In the genomic region with DNA sequence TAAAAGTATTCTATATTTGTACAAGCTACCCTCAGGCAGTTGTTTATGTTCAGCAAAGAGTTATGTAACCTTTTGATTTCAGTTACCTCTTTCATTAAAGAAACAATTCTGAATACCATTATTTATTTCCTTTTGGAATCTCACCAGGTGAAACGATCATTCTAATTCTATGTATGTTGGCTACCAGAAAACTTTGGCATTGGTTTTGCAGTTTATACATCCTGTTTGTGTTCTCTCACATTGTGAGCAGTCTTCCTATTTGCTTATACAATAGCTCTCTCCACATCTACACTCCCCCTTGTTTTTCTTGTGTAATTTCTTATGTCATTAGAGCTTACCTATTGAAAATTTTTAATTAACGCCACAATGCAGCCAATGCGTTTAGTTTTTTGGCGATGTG, we compare ENCODE assay signal across 22 cellular contexts.
DNase-seq lines count a peak whose midpoint lies in the region; ATAC-seq, FAIRE-seq and TF ChIP-seq lines count a peak whose summit lies in the region.
"Had no signal": no experiment of that assay in that cellular context is flagged by ENCODE, and none has a peak within 500 bp of the region (broad histone marks: within the 10 kb centered on the region; RNA-seq: fewer than 3 reads in every experiment).

No MANE protein-coding gene starts in this region.

- H3K9me1 ChIP-seq in endothelial cell of umbilical vein (replicated peaks; ENCODE audit: control insufficient read depth, extremely low read depth, insufficient read depth, low read length), result no peaks in the 10 kb centered on the region

- POLR2A ChIA-PET in endothelial cell of umbilical vein (lab: Charles Lee), result no interaction called here

- 68 to 82% methylated on average over 4 of the region's 4 CpGs for WGBS in pancreas, 2 donors

- H4K20me1 ChIP-seq in endothelial cell of umbilical vein (replicated peaks; ENCODE audit: control insufficient read depth, extremely low read depth, insufficient read depth, low read length), result no peaks in the 10 kb centered on the region

- H3K9ac ChIP-seq in endothelial cell of umbilical vein (replicated peaks; ENCODE audit: extremely low read depth, insufficient read depth, low read length), result no peak overlapping the region
- H3K9ac ChIP-seq: GM23248, SK-N-SH had no signal

- no peak overlapping the region for H2AFZ ChIP-seq in endothelial cell of umbilical vein (ENCODE audit: low read depth, low read length)
- H2AFZ ChIP-seq: GM23248 had no signal

- DNase-seq in DMS153 (lab: John Stamatoyannopoulos, UW) (peak; percentile 52), NCI-H1930 (lab: John Stamatoyannopoulos, UW) (peak; percentile 68 to 70), NCI-H748 treated with DMSO at 0.1 percent for 48 hours (lab: John Stamatoyannopoulos, UW) (peak; percentile 82), endothelial cell of umbilical vein (ENCODE audit: low read depth, low spot score) (peak; percentile 53), iPS-NIHi11 (ENCODE audit: low spot score) (no peak), pancreas (no peak), NCI-H1436 treated with DMSO at 0.1 percent for 48 hours (lab: John Stamatoyannopoulos, UW) (no peak)
- DNase-seq in stimulated activated CD4-positive, alpha-beta T cell treated with anti-CD3 and anti-CD28 coated beads, Interleukin-1b, Interleukin-23, amount 100 ng/mL, for 48 hours, result no peak
- DNase-seq: Calu3; CD4-positive, alpha-beta T cell; GM23248; NCI-H187; NCI-H2227 treated with DMSO at 0.1 percent for 48 hours; NCI-H524 treated with DMSO at 0.1 percent for 48 hours; SK-N-SH; T-cell had no signal

- dilution Hi-C loops in endothelial cell of umbilical vein (cut with MboI; ENCODE audit: extremely low pct_ligation_motif_present, low sequenced_read_pairs), result no loop called here

- no peaks in the 10 kb centered on the region for H3K79me2 ChIP-seq in endothelial cell of umbilical vein (ENCODE audit: control insufficient read depth, insufficient read depth, low read length)

- FAIRE-seq in endothelial cell of umbilical vein (lab: Jason Lieb, UNC) (peak; percentile 47), pancreas (lab: Jason Lieb, UNC) (no peak)
- FAIRE-seq: A549, GM12891, GM19239, HTR-8/SVneo, RCC 7860 had no signal

- ATAC-seq in pancreas, result no peak
- ATAC-seq: A549, T-cell had no signal

- CTCF ChIA-PET in endothelial cell of umbilical vein (lab: Charles Lee), result interaction anchor here (1.1 to 2.2 kb wide), 4 partner anchors 9 to 159 kb away, joined by 3 to 10 read pairs (median 4); no protein-coding TSS in a partner anchor

- peaks cover 11% of the 10 kb centered on the region for H3K4me1 ChIP-seq in endothelial cell of umbilical vein (ENCODE audit: control insufficient read depth, extremely low read depth, insufficient read depth, low read length)
- no peaks in the 10 kb centered on the region for H3K4me1 ChIP-seq in pancreas
- H3K4me1 ChIP-seq: A549 had no signal

- no peak for TF ChIP-seq CTCF in endothelial cell of umbilical vein (IDR thresholded peaks at IDR 0.05; ENCODE audit: extremely low read depth in 1 of 2, insufficient read depth in 1 of 2, low read depth in 1 of 2, low read length in 2 of 2)
- TF ChIP-seq CTCF in pancreas (IDR thresholded peaks at IDR 0.05), result no peak

- H3K4me2 ChIP-seq in endothelial cell of umbilical vein (ENCODE audit: insufficient read depth, low read length), result no peak overlapping the region
- H3K4me2 ChIP-seq: A549, SK-N-SH had no signal

- no peak for TF ChIP-seq POLR2A in endothelial cell of umbilical vein (IDR thresholded peaks at IDR 0.05; ENCODE audit: low read depth, low read length)

- H3K27me3 ChIP-seq in endothelial cell of umbilical vein (ENCODE audit: control insufficient read depth in 2 of 2, insufficient read depth in 2 of 2, low read length in 2 of 2) (no peaks in the 10 kb centered on the region), pancreas (peaks cover 0 to 3% (median 0%) of the 10 kb centered on the region in 4 donors)

- H3K9me3 ChIP-seq in endothelial cell of umbilical vein (replicated peaks; ENCODE audit: control insufficient read depth, insufficient read depth, low read length) (no peaks in the 10 kb centered on the region), pancreas (peaks cover 0 to 3% (median 0%) of the 10 kb centered on the region in 4 donors)
- H3K9me3 ChIP-seq: A549, HAP-1, SK-N-SH had no signal

- H3K36me3 ChIP-seq in endothelial cell of umbilical vein (ENCODE audit: control insufficient read depth in 2 of 2, extremely low read depth in 1 of 2, insufficient read depth in 2 of 2, low read length in 2 of 2) (no peaks in the 10 kb centered on the region), pancreas (no peaks in the 10 kb centered on the region)
- H3K36me3 ChIP-seq: HAP-1 had no signal

- BruUV-seq in endothelial cell of umbilical vein (replicated peaks; lab: Mats Ljungman, UMichigan), result no TSS peak

- no peak overlapping the region for H3K4me3 ChIP-seq in endothelial cell of umbilical vein (replicated peaks in 1 of 3; ENCODE audit: insufficient read depth in 1 of 3, low read depth in 1 of 3, low read length in 3 of 3)
- no peak overlapping the region for H3K4me3 ChIP-seq in pancreas
- H3K4me3 ChIP-seq: A549, GM23248, HAP-1 had no signal

- H3K27ac ChIP-seq in endothelial cell of umbilical vein (ENCODE audit: insufficient read depth, low read depth, low read length) (no peak overlapping the region), pancreas (no peak overlapping the region)
- H3K27ac ChIP-seq: A549, GM23248 had no signal

- intact Hi-C loops in endothelial cell of umbilical vein (cut with micrococcal nuclease), result no loop called here
- intact Hi-C loops in pancreas (cut with DNase I), result no loop called here

TF ChIP-seq in endothelial cell of umbilical vein, 7 proteins besides CTCF, POLR2A, EP300 and RAD21:
- TF ChIP-seq MYC (IDR thresholded peaks at IDR 0.05; ENCODE audit: low read depth, low read length), result no peak
- no peak for TF ChIP-seq EZH2 (IDR thresholded peaks at IDR 0.05; ENCODE audit: borderline replicate concordance, low read depth, low read length, severe bottlenecking)
- TF ChIP-seq, protein P1, sequence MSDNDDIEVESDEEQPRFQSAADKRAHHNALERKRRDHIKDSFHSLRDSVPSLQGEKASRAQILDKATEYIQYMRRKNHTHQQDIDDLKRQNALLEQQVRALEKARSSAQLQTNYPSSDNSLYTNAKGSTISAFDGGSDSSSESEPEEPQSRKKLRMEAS (IDR thresholded peaks at IDR 0.05; ENCODE audit: insufficient read depth, insufficient read length), result no peak
- TF ChIP-seq GATA2 (IDR thresholded peaks at IDR 0.05; ENCODE audit: insufficient read depth, insufficient read length, low read depth, low read length), result no peak
- TF ChIP-seq JUN (IDR thresholded peaks at IDR 0.05; ENCODE audit: borderline replicate concordance, insufficient read depth, insufficient read length, low read depth), result no peak
- no peak for TF ChIP-seq FOS (IDR thresholded peaks at IDR 0.05; ENCODE audit: borderline replicate concordance, insufficient read depth, low read length)
- TF ChIP-seq POLR2AphosphoS5 (IDR thresholded peaks at IDR 0.05; ENCODE audit: insufficient read depth, low read depth, low read length), result no peak

Comparison
In these comparisons a context has a peak if more than half of its experiments do, and no peak if none do; other contexts are left out.
1. DNase-seq: peak in DMS153 (single experiment), NCI-H1930 (2 of 2), NCI-H748 treated with DMSO at 0.1 percent for 48 hours (single experiment) and endothelial cell of umbilical vein (single experiment); none in iPS-NIHi11 (single experiment), stimulated activated CD4-positive, alpha-beta T cell treated with anti-CD3 and anti-CD28 coated beads, Interleukin-1b, Interleukin-23, amount 100 ng/mL, for 48 hours (single experiment), pancreas (0 of 6) and NCI-H1436 treated with DMSO at 0.1 percent for 48 hours (single experiment).